27 cellular contexts compared by ENCODE assay signal in genomic region chr2:229740279-229740678, GRCh38.
"Had no signal": no experiment of that assay in that cellular context is flagged by ENCODE, and none has a peak within 500 bp of the region (broad histone marks: within the 10 kb centered on the region; RNA-seq: fewer than 3 reads in every experiment).

No MANE protein-coding gene starts in this region.

- H3K9ac ChIP-seq: KMS-11, SK-N-SH had no signal

- H3K4me1 Mint-ChIP-seq: T-cell had no signal

- H3K4me3 Mint-ChIP-seq: T-cell; T-helper 1 cell treated with Interleukin-12 subunit alpha and Interleukin-12 subunit beta and Interleukin-4 antibody, amounts not matched to agents 30 μg/mL and 1 μg/mL, for 36 hours had no signal

- H3K4me2 ChIP-seq: KMS-11, SK-N-SH had no signal

- ATAC-seq: Panc1, PC-3, T-cell had no signal

- DNase-seq: Kasumi-1, MV-4-11, NCI-H1048, NCI-H1105, NCI-H1417, NCI-H1436 treated with DMSO at 0.1 percent for 48 hours, NCI-H1694, NCI-H187 treated with DMSO at 0.1 percent for 48 hours, NCI-H2029 treated with DMSO at 0.1 percent for 48 hours, NCI-H2171 treated with DMSO at 0.1 percent for 48 hours, NCI-H2227 treated with DMSO at 0.1 percent for 48 hours, NCI-H446, NCI-H510A, NCI-H524 treated with DMSO at 0.1 percent for 48 hours, NCI-H69, NCI-H774, PC-3, SHP77, SK-N-SH, SW 1271, T-cell had no signal

- FAIRE-seq: HTR-8/SVneo had no signal

- H3K27me3 Mint-ChIP-seq: T-cell had no signal

- H3K27ac Mint-ChIP-seq: T-cell; T-helper 1 cell treated with Interleukin-12 subunit alpha and Interleukin-12 subunit beta and Interleukin-4 antibody, amounts not matched to agents 30 μg/mL and 1 μg/mL, for 36 hours had no signal

- H3K27ac ChIP-seq: HL-60, KMS-11, RWPE1 had no signal
